Comparison of ENCODE assay signal across 17 cellular contexts in the genomic region with DNA sequence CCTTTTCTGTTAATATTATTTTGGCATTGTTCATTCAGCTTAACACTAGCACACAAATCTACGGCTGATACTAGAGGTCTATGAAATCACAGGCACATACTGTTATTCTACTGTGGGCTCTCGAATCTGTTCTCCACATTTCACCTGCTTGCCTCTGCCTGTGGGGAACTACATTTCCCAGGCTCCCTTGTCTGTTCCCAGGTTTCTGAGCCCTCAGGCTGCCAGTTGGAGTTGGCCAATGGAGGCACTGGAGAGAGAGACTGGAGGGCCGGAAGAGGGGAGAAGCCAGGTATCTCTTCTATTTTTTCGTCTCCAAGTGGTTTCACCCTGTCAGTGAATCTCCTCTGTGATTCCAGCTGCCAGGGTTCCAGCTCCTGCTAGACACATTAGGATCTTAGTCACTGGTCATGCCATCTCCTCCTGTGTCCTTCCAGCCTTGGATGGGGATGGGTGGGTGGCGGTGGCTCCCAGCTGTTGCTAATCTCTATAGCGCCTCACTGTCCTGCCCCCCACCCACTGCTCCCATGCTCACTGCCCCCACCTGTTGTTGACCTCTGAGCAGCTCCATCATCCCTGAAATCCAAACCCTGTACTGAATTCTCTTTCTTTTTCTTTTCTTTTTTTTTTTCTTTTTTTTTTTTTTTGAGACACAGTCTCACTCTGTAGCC.
DNase-seq lines count a peak whose midpoint lies in the region; ATAC-seq and TF ChIP-seq lines count a peak whose summit lies in the region.
"Had no signal": no experiment of that assay in that cellular context is flagged by ENCODE, and none has a peak within 500 bp of the region (broad histone marks: within the 10 kb centered on the region; RNA-seq: fewer than 3 reads in every experiment).

No MANE protein-coding gene starts in this region.

- no peaks in the 10 kb centered on the region for H3K36me3 ChIP-seq in BE2C
- no peaks in the 10 kb centered on the region for H3K36me3 ChIP-seq in HCT116 (ENCODE audit: control insufficient read depth in 1 of 2, insufficient read depth in 2 of 2, low read length in 2 of 2)
- no peaks in the 10 kb centered on the region for H3K36me3 ChIP-seq in iPS DF 6.9 (ENCODE audit: control insufficient read depth, insufficient read depth, low read length)
- no peaks in the 10 kb centered on the region for H3K36me3 ChIP-seq in ovary
- no peaks in the 10 kb centered on the region for H3K36me3 ChIP-seq in OCI-LY7 (ENCODE audit: insufficient read depth, low read length)
- H3K36me3 ChIP-seq: suprapubic skin had no signal

- intact Hi-C loops in HCT116 (cut with micrococcal nuclease) = no loop called here
- intact Hi-C loops in ovary (cut with DNase I) = no loop called here
- intact Hi-C loops in OCI-LY7 (cut with micrococcal nuclease; ENCODE audit: unreplicated experiment) = no loop called here

- H3K4me2 ChIP-seq in HCT116 (ENCODE audit: low read length) (no peak overlapping the region), OCI-LY7 (ENCODE audit: low read length) (no peak overlapping the region)

- TF ChIP-seq EP300 in ovary (IDR thresholded peaks at IDR 0.05) = no peak

- BruUV-seq in HCT116 (replicated peaks; lab: Mats Ljungman, UMichigan) (no TSS peak), OCI-LY7 (replicated peaks; lab: Mats Ljungman, UMichigan) (no TSS peak)

- H3K9ac ChIP-seq in HCT116 (ENCODE audit: low read length) = no peak overlapping the region
- H3K9ac ChIP-seq: parathyroid adenoma had no signal

- H3K27ac ChIP-seq in HCT116 (ENCODE audit: low read depth, low read length) (no peak overlapping the region), iPS DF 6.9 (ENCODE audit: low read length) (no peak overlapping the region), ovary (no peak overlapping the region), OCI-LY7 (ENCODE audit: low read depth, low read length, poor library complexity, severe bottlenecking) (no peak overlapping the region)
- H3K27ac ChIP-seq: parathyroid adenoma, suprapubic skin had no signal

- H3K9me2 ChIP-seq in HCT116 (ENCODE audit: insufficient read depth) (no peaks in the 10 kb centered on the region), OCI-LY7 (ENCODE audit: insufficient read depth, low read length) (no peaks in the 10 kb centered on the region)

- H3K4me1 ChIP-seq in BE2C = peaks cover 10% of the 10 kb centered on the region
- H3K4me1 ChIP-seq in HCT116 (ENCODE audit: control insufficient read depth in 1 of 2, insufficient read depth in 2 of 2, low read length in 2 of 2) = no peaks in the 10 kb centered on the region
- H3K4me1 ChIP-seq in iPS DF 6.9 (ENCODE audit: control insufficient read depth, insufficient read depth, low read length) = no peaks in the 10 kb centered on the region
- H3K4me1 ChIP-seq in ovary (ENCODE audit: insufficient read depth) = peaks cover 3% of the 10 kb centered on the region
- H3K4me1 ChIP-seq in OCI-LY7 (ENCODE audit: insufficient read depth, low read length, poor library complexity, severe bottlenecking) = no peaks in the 10 kb centered on the region
- H3K4me1 ChIP-seq: parathyroid adenoma had no signal

- H2AFZ ChIP-seq in HCT116 (ENCODE audit: low read depth, low read length, poor library complexity, severe bottlenecking) = no peak overlapping the region
- H2AFZ ChIP-seq in OCI-LY7 (ENCODE audit: low read length) = no peak overlapping the region
- H2AFZ ChIP-seq: parathyroid adenoma had no signal

- DNase-seq in BE2C (peak; percentile 32), HCT116 (ENCODE audit: low read depth, low spot score) (peak; percentile 2), SK-MEL-5 (ENCODE audit: low read depth, low spot score) (peak; percentile 30), iPS DF 6.9 (ENCODE audit: low read depth, low spot score) (peak; percentile 41), ovary (no peak), COLO829 (ENCODE audit: low spot score) (no peak), OCI-LY7 (ENCODE audit: low spot score) (no peak)
- DNase-seq: aorta; CD4-positive, CD25-positive, alpha-beta regulatory T cell; central memory CD4-positive, alpha-beta T cell; foreskin fibroblast; natural killer cell; NCI-H1417; RPMI8226 had no signal

- H3K79me2 ChIP-seq in HCT116 (ENCODE audit: insufficient read depth, low read length) (no peaks in the 10 kb centered on the region), OCI-LY7 (ENCODE audit: insufficient read depth, low read depth, low read length) (no peaks in the 10 kb centered on the region)
- H3K79me2 ChIP-seq: parathyroid adenoma had no signal

- POLR2A ChIA-PET in HCT116 (lab: Charles Lee) = interaction anchor here (0.7 kb wide), 1 partner anchor 447 kb away, joined by 3 read pairs; no protein-coding TSS in a partner anchor
- POLR2A ChIA-PET in OCI-LY7 (lab: Charles Lee) = no interaction called here

- RAD21 ChIA-PET in HCT116 (lab: Charles Lee; ENCODE audit: low non-redundant PET in 1 of 2, low total read pairs in 2 of 2, uncharacterized antibody in 2 of 2, unreplicated experiment in 2 of 2) = no interaction called here

- WGBS in iPS DF 6.9 (ENCODE audit: insufficient coverage, insufficient read length) = no CpG with 5 or more reads among the region's 6 CpGs
- 53 to 73% (median 62%) methylated on average over 6 of the region's 6 CpGs for WGBS in ovary, 3 donors

- H3K9me3 ChIP-seq in BE2C (no peaks in the 10 kb centered on the region), HCT116 (ENCODE audit: control insufficient read depth in 1 of 2, insufficient read depth in 1 of 2, low read depth in 1 of 2, low read length in 2 of 2) (no peaks in the 10 kb centered on the region), iPS DF 6.9 (ENCODE audit: control insufficient read depth, insufficient read depth, low read length) (no peaks in the 10 kb centered on the region), ovary (no peaks in the 10 kb centered on the region), OCI-LY7 (ENCODE audit: low read length) (no peaks in the 10 kb centered on the region)
- H3K9me3 ChIP-seq: suprapubic skin had no signal

- no peak for TF ChIP-seq POLR2A in HCT116 (IDR thresholded peaks at IDR 0.05; ENCODE audit: borderline replicate concordance, extremely low read depth, insufficient read depth, insufficient read length)
- no peak for TF ChIP-seq POLR2A in ovary (IDR thresholded peaks at IDR 0.05)

- CTCF ChIA-PET in HCT116 (lab: Charles Lee) = no interaction called here
- CTCF ChIA-PET in OCI-LY7 (lab: Charles Lee; ENCODE audit: unreplicated experiment) = no interaction called here

- TF ChIP-seq CTCF in BE2C (IDR thresholded peaks at IDR 0.05; ENCODE audit: low read depth, low read length) = no peak
- TF ChIP-seq CTCF in HCT116 (IDR thresholded peaks at IDR 0.05 in 2 of 3, conservative IDR thresholded peaks at IDR 0.05 in 1 of 3; ENCODE audit: borderline replicate concordance in 1 of 3, insufficient read depth in 1 of 3, low read depth in 2 of 3, low read length in 2 of 3) = no peak
- no peak for TF ChIP-seq CTCF in ovary (IDR thresholded peaks at IDR 0.05)
- no peak for TF ChIP-seq CTCF in OCI-LY7 (conservative IDR thresholded peaks at IDR 0.05; ENCODE audit: low read length)

- peak; percentile 53; the same call in 1 of the 2 replicates for ATAC-seq in HCT116
- no peak for ATAC-seq in GM21390 (IDR thresholded peaks at IDR 0.05; ENCODE audit: unreplicated experiment)
- ATAC-seq: natural killer cell had no signal

- in situ Hi-C loops in SK-MEL-5 (cut with HindIII; ENCODE audit: low pct_unique_long_range_greater_than_20kb, low sequenced_read_pairs) = no loop called here

- H3K27me3 ChIP-seq in BE2C (no peaks in the 10 kb centered on the region), HCT116 (ENCODE audit: insufficient read depth, low read length) (0 out of 2 replicates have a peak, but pooled peaks cover 4% of the 10 kb centered on the region), iPS DF 6.9 (ENCODE audit: control insufficient read depth, insufficient read depth, low read length) (no peaks in the 10 kb centered on the region), ovary (no peaks in the 10 kb centered on the region)
- H3K27me3 ChIP-seq: suprapubic skin had no signal

- H4K20me1 ChIP-seq in HCT116 (ENCODE audit: insufficient read depth) = no peaks in the 10 kb centered on the region
- H4K20me1 ChIP-seq in OCI-LY7 (ENCODE audit: insufficient read depth, low read length) = no peaks in the 10 kb centered on the region

- H3K4me3 ChIP-seq in BE2C (ENCODE audit: low read depth, low read length) (no peak overlapping the region), HCT116 (replicated peaks in 1 of 2; ENCODE audit: low read depth in 1 of 2, low read length in 2 of 2) (no peak overlapping the region), iPS DF 6.9 (ENCODE audit: low read length) (no peak overlapping the region), ovary (no peak overlapping the region), OCI-LY7 (ENCODE audit: low read depth, low read length, poor library complexity, severe bottlenecking) (no peak overlapping the region)
- H3K4me3 ChIP-seq: suprapubic skin had no signal

- TF ChIP-seq RAD21 in HCT116 (IDR thresholded peaks at IDR 0.05; ENCODE audit: low read depth) = no peak

TF ChIP-seq in HCT116, 20 proteins besides CTCF, POLR2A, EP300 and RAD21 (continues in another document):
- TF ChIP-seq, protein P1, sequence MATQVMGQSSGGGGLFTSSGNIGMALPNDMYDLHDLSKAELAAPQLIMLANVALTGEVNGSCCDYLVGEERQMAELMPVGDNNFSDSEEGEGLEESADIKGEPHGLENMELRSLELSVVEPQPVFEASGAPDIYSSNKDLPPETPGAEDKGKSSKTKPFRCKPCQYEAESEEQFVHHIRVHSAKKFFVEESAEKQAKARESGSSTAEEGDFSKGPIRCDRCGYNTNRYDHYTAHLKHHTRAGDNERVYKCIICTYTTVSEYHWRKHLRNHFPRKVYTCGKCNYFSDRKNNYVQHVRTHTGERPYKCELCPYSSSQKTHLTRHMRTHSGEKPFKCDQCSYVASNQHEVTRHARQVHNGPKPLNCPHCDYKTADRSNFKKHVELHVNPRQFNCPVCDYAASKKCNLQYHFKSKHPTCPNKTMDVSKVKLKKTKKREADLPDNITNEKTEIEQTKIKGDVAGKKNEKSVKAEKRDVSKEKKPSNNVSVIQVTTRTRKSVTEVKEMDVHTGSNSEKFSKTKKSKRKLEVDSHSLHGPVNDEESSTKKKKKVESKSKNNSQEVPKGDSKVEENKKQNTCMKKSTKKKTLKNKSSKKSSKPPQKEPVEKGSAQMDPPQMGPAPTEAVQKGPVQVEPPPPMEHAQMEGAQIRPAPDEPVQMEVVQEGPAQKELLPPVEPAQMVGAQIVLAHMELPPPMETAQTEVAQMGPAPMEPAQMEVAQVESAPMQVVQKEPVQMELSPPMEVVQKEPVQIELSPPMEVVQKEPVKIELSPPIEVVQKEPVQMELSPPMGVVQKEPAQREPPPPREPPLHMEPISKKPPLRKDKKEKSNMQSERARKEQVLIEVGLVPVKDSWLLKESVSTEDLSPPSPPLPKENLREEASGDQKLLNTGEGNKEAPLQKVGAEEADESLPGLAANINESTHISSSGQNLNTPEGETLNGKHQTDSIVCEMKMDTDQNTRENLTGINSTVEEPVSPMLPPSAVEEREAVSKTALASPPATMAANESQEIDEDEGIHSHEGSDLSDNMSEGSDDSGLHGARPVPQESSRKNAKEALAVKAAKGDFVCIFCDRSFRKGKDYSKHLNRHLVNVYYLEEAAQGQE (IDR thresholded peaks at IDR 0.05; ENCODE audit: low read depth) = no peak
- TF ChIP-seq CEBPB (IDR thresholded peaks at IDR 0.05; ENCODE audit: low read depth) (no peak), CBX3 (IDR thresholded peaks at IDR 0.05; ENCODE audit: low read depth) (no peak), ZFX (IDR thresholded peaks at IDR 0.05) (no peak), TCF7L2 (IDR thresholded peaks at IDR 0.05; ENCODE audit: borderline replicate concordance, extremely low read depth, insufficient read depth, insufficient read length) (no peak)

Comparison
In these comparisons a context has a peak if more than half of its experiments do, and no peak if none do; other contexts are left out.
1. DNase-seq: peak in BE2C (single experiment), HCT116 (single experiment), SK-MEL-5 (single experiment) and iPS DF 6.9 (single experiment); none in ovary (0 of 5), COLO829 (single experiment) and OCI-LY7 (single experiment).